Comparison of ENCODE assay signal across 9 cellular contexts in the genomic region with DNA sequence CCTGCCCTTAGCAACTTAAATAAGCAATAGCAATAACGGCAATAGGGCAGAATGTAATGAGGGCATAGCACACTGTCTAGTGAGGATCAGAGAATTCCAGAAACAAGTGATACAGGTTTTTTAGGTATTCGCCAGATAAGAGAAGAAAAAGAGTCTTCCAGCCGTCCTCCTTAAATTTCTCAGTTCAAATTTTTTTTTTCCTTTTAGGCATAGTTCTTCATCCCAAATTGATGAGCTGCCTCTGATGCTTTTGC. TPM values are rescaled to one million over a fixed set of nuclear protein-coding genes. Genes with fewer than 3 reads are reported as not detected.
DNase-seq lines count a peak whose midpoint lies in the region; ATAC-seq and TF ChIP-seq lines count a peak whose summit lies in the region.
"Had no signal": no experiment of that assay in that cellular context is flagged by ENCODE, and none has a peak within 500 bp of the region (broad histone marks: within the 10 kb centered on the region; RNA-seq: fewer than 3 reads in every experiment).

No MANE protein-coding gene starts in this region.

- H3K4me2 ChIP-seq in PC-3 (ENCODE audit: low read length) (peak overlapping the region; percentile 92), skeletal muscle satellite cell (ENCODE audit: low read length) (peak overlapping the region; percentile 99)

- no TSS peak for BruUV-seq in PC-3 (replicated peaks; lab: Mats Ljungman, UMichigan)

- H3K27ac ChIP-seq in PC-3 (ENCODE audit: low read length), result no peak overlapping the region
- H3K27ac ChIP-seq in effector memory CD4-positive, alpha-beta T cell (ENCODE audit: insufficient read depth, low read length, poor library complexity, severe bottlenecking), result peak overlapping the region; percentile 98

- H3K4me3 ChIP-seq in PC-3 (ENCODE audit: low read length), result no peak overlapping the region
- no peak overlapping the region for H3K4me3 ChIP-seq in effector memory CD4-positive, alpha-beta T cell (ENCODE audit: insufficient read depth, low read depth, low read length, poor library complexity, severe bottlenecking)
- H3K4me3 ChIP-seq in skeletal muscle satellite cell (ENCODE audit: low read length), result no peak overlapping the region
- H3K4me3 ChIP-seq: mucosa of descending colon had no signal

- H3F3A ChIP-seq in PC-3 (ENCODE audit: low read length, unreplicated experiment), result peaks cover 4% of the 10 kb centered on the region

- no peaks in the 10 kb centered on the region for H3K36me3 ChIP-seq in PC-3 (ENCODE audit: low read depth, low read length)
- H3K36me3 ChIP-seq in effector memory CD4-positive, alpha-beta T cell (ENCODE audit: control insufficient read depth, insufficient read depth, low read length), result peaks cover 6% of the 10 kb centered on the region
- peaks cover 7% of the 10 kb centered on the region for H3K36me3 ChIP-seq in skeletal muscle satellite cell (ENCODE audit: insufficient read depth, low read length)

- no peak for ATAC-seq in PC-3
- ATAC-seq in GM21576 (IDR thresholded peaks at IDR 0.05; ENCODE audit: unreplicated experiment), result no peak
- ATAC-seq in HG02852 (IDR thresholded peaks at IDR 0.05; ENCODE audit: unreplicated experiment), result no peak

- peaks cover 36% of the 10 kb centered on the region for H3K4me1 ChIP-seq in PC-3 (ENCODE audit: insufficient read depth, low read length)
- peaks cover 37% of the 10 kb centered on the region for H3K4me1 ChIP-seq in effector memory CD4-positive, alpha-beta T cell (ENCODE audit: control insufficient read depth, insufficient read depth, low read length, poor library complexity, severe bottlenecking)
- H3K4me1 ChIP-seq in skeletal muscle satellite cell (ENCODE audit: control insufficient read depth, insufficient read depth, low read length), result peaks cover 33% of the 10 kb centered on the region

- H3K9ac ChIP-seq in PC-3 (ENCODE audit: low read length) (no peak overlapping the region), skeletal muscle satellite cell (ENCODE audit: low read depth, low read length) (no peak overlapping the region)

- H3K9me3 Mint-ChIP-seq in activated CD4-positive, alpha-beta T cell treated with anti-CD3 and anti-CD28 coated beads, Interleukin-2, amount 10 ng/mL, durations not matched to agents 7 days and 5 days, result no peaks in the 10 kb centered on the region

- no peak overlapping the region for H2AFZ ChIP-seq in PC-3 (ENCODE audit: low read length)

- H3K27me3 ChIP-seq in PC-3 (ENCODE audit: low read length) (no peaks in the 10 kb centered on the region), skeletal muscle satellite cell (ENCODE audit: control insufficient read depth, insufficient read depth, low read length) (no peaks in the 10 kb centered on the region)
- H3K27me3 ChIP-seq in effector memory CD4-positive, alpha-beta T cell (replicated peaks; ENCODE audit: control insufficient read depth, insufficient read depth, low read length, poor library complexity, severe bottlenecking), result no peaks in the 10 kb centered on the region

- intact Hi-C loops in PC-3 (cut with micrococcal nuclease), result loop anchor here (1.0 to 5.0 kb wide), 4 partner anchors 73 to 187 kb away; a partner anchor contains a TSS

- H3K27me3 Mint-ChIP-seq in activated CD4-positive, alpha-beta T cell treated with anti-CD3 and anti-CD28 coated beads, Interleukin-2, amount 10 ng/mL, durations not matched to agents 7 days and 5 days, result no peaks in the 10 kb centered on the region

- H3K36me3 Mint-ChIP-seq in activated CD4-positive, alpha-beta T cell treated with anti-CD3 and anti-CD28 coated beads, Interleukin-2, amount 10 ng/mL, durations not matched to agents 7 days and 5 days (ENCODE audit: low read depth), result peaks cover 22% of the 10 kb centered on the region

- peaks cover 71% of the 10 kb centered on the region for H3K4me1 Mint-ChIP-seq in activated CD4-positive, alpha-beta T cell treated with anti-CD3 and anti-CD28 coated beads, Interleukin-2, amount 10 ng/mL, durations not matched to agents 7 days and 5 days

- peak overlapping the region; percentile 86 for H3K4me3 Mint-ChIP-seq in activated CD4-positive, alpha-beta T cell treated with anti-CD3 and anti-CD28 coated beads, Interleukin-2, amount 10 ng/mL, durations not matched to agents 7 days and 5 days

- no peak for TF ChIP-seq CTCF in PC-3 (conservative IDR thresholded peaks at IDR 0.05; ENCODE audit: low read depth, low read length)
- TF ChIP-seq CTCF in GM20000 (IDR thresholded peaks at IDR 0.05; ENCODE audit: extremely low read depth, missing control alignments), result no peak

- CTCF ChIA-PET in activated CD4-positive, alpha-beta T cell treated with anti-CD3 and anti-CD28 coated beads, Interleukin-2, amount 10 ng/mL, durations not matched to agents 7 days and 5 days (lab: Charles Lee), result interaction anchor here (0.7 to 4.5 kb wide), 20 partner anchors 8 to 289 kb away, joined by 3 to 39 read pairs (median 9); no protein-coding TSS in a partner anchor
- CTCF ChIA-PET in PC-3 (lab: Charles Lee), result interaction anchor here (1.0 to 2.4 kb wide), 2 partner anchors 112 to 184 kb away, joined by 3 to 44 read pairs; no protein-coding TSS in a partner anchor

- H3K9me2 ChIP-seq in PC-3 (replicated peaks; ENCODE audit: low read length), result no peaks in the 10 kb centered on the region

- H3K9me3 ChIP-seq in PC-3 (ENCODE audit: low read length) (no peaks in the 10 kb centered on the region), skeletal muscle satellite cell (replicated peaks; ENCODE audit: low read length) (no peaks in the 10 kb centered on the region)
- H3K9me3 ChIP-seq in effector memory CD4-positive, alpha-beta T cell (ENCODE audit: control insufficient read depth, low read length), result no peaks in the 10 kb centered on the region
- H3K9me3 ChIP-seq: mucosa of descending colon had no signal

- no peaks in the 10 kb centered on the region for H4K20me1 ChIP-seq in PC-3 (ENCODE audit: low read length)

- peak overlapping the region; percentile 99 for H3K27ac Mint-ChIP-seq in activated CD4-positive, alpha-beta T cell treated with anti-CD3 and anti-CD28 coated beads, Interleukin-2, amount 10 ng/mL, durations not matched to agents 7 days and 5 days

- no peak for DNase-seq in activated CD4-positive, alpha-beta T cell treated with anti-CD3 and anti-CD28 coated beads, Interleukin-2, amount 10 ng/mL, durations not matched to agents 7 days and 5 days
- no peak for DNase-seq in activated CD4-positive, alpha-beta T cell treated with anti-CD3 and anti-CD28 coated beads, Interleukin-2, amount 50 U/mL, for 4 hours
- no peak for DNase-seq in PC-3
- no peak for DNase-seq in effector memory CD4-positive, alpha-beta T cell
- DNase-seq in GM20000 (ENCODE audit: low spot score), result no peak

- H3K79me2 ChIP-seq in PC-3 (ENCODE audit: low read length), result peaks cover 8% of the 10 kb centered on the region; the same call in 1 of the 2 replicates

- POLR2A ChIA-PET in activated CD4-positive, alpha-beta T cell treated with anti-CD3 and anti-CD28 coated beads, Interleukin-2, amount 10 ng/mL, durations not matched to agents 7 days and 5 days (lab: Charles Lee), result interaction anchor here (0.6 to 1.3 kb wide), 5 partner anchors 75 to 251 kb away, joined by 3 to 8 read pairs (median 3); no protein-coding TSS in a partner anchor
- POLR2A ChIA-PET in PC-3 (lab: Charles Lee; ENCODE audit: unreplicated experiment), result interaction anchor here (1.2 kb wide), 1 partner anchor 97 kb away, joined by 9 read pairs; no protein-coding TSS in a partner anchor

RNA-seq across cellular contexts. Expression of a gene that starts 1.8 kb away (rescaled TPM):
- 10 to 100 TPM; 16.4 to 16.9 TPM for total RNA-seq in activated CD4-positive, alpha-beta T cell treated with anti-CD3 and anti-CD28 coated beads, Interleukin-2, amount 10 ng/mL, durations not matched to agents 7 days and 5 days
- 6.0 and 8.8 TPM in 2 replicates for total RNA-seq in PC-3 (2014; rRNA removed)
- total RNA-seq in skeletal muscle satellite cell (2012; rRNA removed), result 6.6 and 10.1 TPM in 2 replicates

RNA-seq across cellular contexts. Expression of a gene that starts 36.9 kb away (rescaled TPM):
- 10 to 100 TPM; 45.1 to 55.0 TPM for total RNA-seq in activated CD4-positive, alpha-beta T cell treated with anti-CD3 and anti-CD28 coated beads, Interleukin-2, amount 10 ng/mL, durations not matched to agents 7 days and 5 days
- total RNA-seq in PC-3 (2014; rRNA removed), result 18.1 and 26.9 TPM in 2 replicates
- total RNA-seq in skeletal muscle satellite cell (2012; rRNA removed), result 6.8 and 10.7 TPM in 2 replicates
